In genomic region chr14:28954025-28954424, GRCh38 we compare ENCODE assay signal across 21 cellular contexts.
"Had no signal": no experiment of that assay in that cellular context is flagged by ENCODE, and none has a peak within 500 bp of the region (broad histone marks: within the 10 kb centered on the region; RNA-seq: fewer than 3 reads in every experiment).

No MANE protein-coding gene starts in this region.

- H3K27me3 ChIP-seq: ovary, right atrium auricular region, right lobe of liver, tibial nerve, upper lobe of left lung, vagina had no signal

- H3K4me2 ChIP-seq: smooth muscle cell had no signal

- H3K9me3 ChIP-seq: ovary, right atrium auricular region, right lobe of liver, tibial nerve, upper lobe of left lung, vagina had no signal

- H3K27ac ChIP-seq: left ventricle myocardium inferior, ovary, right atrium auricular region, right lobe of liver, tibial nerve, upper lobe of left lung, vagina had no signal

- DNase-seq: islet precursor cell; left ventricle myocardium inferior; mesendoderm; naive B cell; natural killer cell; nephron progenitor cell; ovary; right lobe of liver; stimulated activated CD4-positive, alpha-beta T cell treated with anti-CD3 and anti-CD28 coated beads, Interleukin-1b, Interleukin-23, amount 100 ng/mL, for 48 hours; stimulated activated CD4-positive, alpha-beta T cell treated with anti-CD3 and anti-CD28 coated beads, Interleukin-2, amount 100 ng/mL, for 48 hours; stimulated activated CD4-positive, alpha-beta T cell treated with anti-CD3 and anti-CD28 coated beads, Interleukin-4, amount 100 ng/mL, for 4 hours; stimulated activated CD8-positive, alpha-beta memory T cell treated with anti-CD3 and anti-CD28 coated beads, Interleukin-4, amount 100 ng/mL, for 48 hours; stimulated activated naive CD4-positive, alpha-beta T cell treated with Interleukin-2 at 50 U/mL for 16 hours; stimulated activated naive CD8-positive, alpha-beta T cell treated with anti-CD3 and anti-CD28 coated beads, Interleukin-15, amount 100 ng/mL, for 72 hours; substantia nigra; upper lobe of left lung had no signal

- H3K4me3 ChIP-seq: left ventricle myocardium inferior, lung, ovary, right atrium auricular region, right lobe of liver, smooth muscle cell, tibial nerve, upper lobe of left lung, vagina had no signal

- H3K36me3 ChIP-seq: left ventricle myocardium inferior, ovary, right atrium auricular region, right lobe of liver, tibial nerve, upper lobe of left lung, vagina had no signal
